In the genomic region with DNA sequence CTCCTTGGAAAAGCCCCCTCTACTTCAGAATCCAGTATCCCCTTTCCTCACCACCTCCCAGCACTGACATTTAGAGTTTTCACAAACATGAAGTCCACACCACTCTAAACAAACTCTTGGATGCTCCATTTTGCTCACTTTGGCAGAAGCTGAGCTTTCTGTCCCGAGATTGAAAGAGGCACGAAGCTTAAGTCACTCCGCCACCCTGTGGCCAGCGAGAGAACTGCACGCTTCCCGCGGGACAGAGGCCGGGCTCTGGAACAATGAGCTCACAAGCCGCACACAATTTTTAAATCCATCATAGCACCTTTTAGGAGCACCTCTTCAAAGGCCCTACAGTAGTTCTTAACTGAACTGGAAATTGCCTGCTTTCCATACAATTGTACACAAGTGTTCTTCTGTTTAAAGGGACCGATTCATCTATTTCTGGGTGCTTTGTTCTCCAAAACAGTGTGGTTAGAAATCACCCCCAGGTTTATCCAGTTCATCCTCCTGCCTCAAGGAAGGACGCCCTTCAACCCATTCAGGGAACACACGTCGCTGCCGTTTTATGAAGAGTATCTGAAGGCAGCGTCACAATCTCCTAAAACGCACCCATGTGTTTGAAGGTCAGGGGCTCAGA, we compare ENCODE assay signal across 8 cellular contexts.
DNase-seq lines count a peak whose midpoint lies in the region; ATAC-seq lines count a peak whose summit lies in the region.

No MANE protein-coding gene starts in this region.

- intact Hi-C loops in left colon (cut with DNase I, micrococcal nuclease), result loop anchor here in 1 of 2 donors (10.0 kb wide), 1 partner anchor 1329 kb away; no protein-coding TSS in a partner anchor

- peak; percentile 58 for DNase-seq in DMS53 treated with DMSO at 0.1 percent for 48 hours (lab: John Stamatoyannopoulos, UW; ENCODE audit: unreplicated experiment)
- peak; percentile 73 for DNase-seq in NCI-H345 (lab: John Stamatoyannopoulos, UW)
- peak in 53 of 61 donors; percentile 14 to 90 (median 53) for DNase-seq in caudate nucleus (lab: John Stamatoyannopoulos, UW)
- DNase-seq in left colon, result peak; percentile 41 to 83
- DNase-seq in stimulated activated CD4-positive, alpha-beta T cell treated with anti-CD3 and anti-CD28 coated beads, Interleukin-2, amount 100 ng/mL, for 4 hours (ENCODE audit: low read depth), result peak; percentile 50

- ATAC-seq in HG02759 (IDR thresholded peaks at IDR 0.05; ENCODE audit: unreplicated experiment) (peak; percentile 64), left colon (peak; percentile 85), GM18870 (IDR thresholded peaks at IDR 0.05; ENCODE audit: unreplicated experiment) (no peak)
- peak; percentile 63 to 71 for ATAC-seq in activated CD4-positive, CD25-positive, alpha-beta regulatory T cell treated with anti-CD3 and anti-CD28 coated beads, Interleukin-2, amount 50 U/mL, for 24 hours

- no peak overlapping the region for H3K27ac ChIP-seq in caudate nucleus (ENCODE audit: low read depth, low read length)
